In genomic region chr2:7795358-7796199, GRCh38 we compare ENCODE assay signal across 11 cellular contexts.
DNase-seq lines count a peak whose midpoint lies in the region; ATAC-seq and TF ChIP-seq lines count a peak whose summit lies in the region.
"Had no signal": no experiment of that assay in that cellular context is flagged by ENCODE, and none has a peak within 500 bp of the region (broad histone marks: within the 10 kb centered on the region; RNA-seq: fewer than 3 reads in every experiment).

No MANE protein-coding gene starts in this region.

- H3K4me1 ChIP-seq in adipocyte (ENCODE audit: control insufficient read depth, insufficient read depth, low read length) (no peaks in the 10 kb centered on the region), GM23338 (ENCODE audit: insufficient read depth) (no peaks in the 10 kb centered on the region)

- H3K4me1 Mint-ChIP-seq in nephron (peaks cover 21% of the 10 kb centered on the region), GM23338 (peaks cover 2% of the 10 kb centered on the region; the same call in 2 of the 3 replicates), chondrocyte (ENCODE audit: low read depth) (peaks cover 17% of the 10 kb centered on the region)

- H3K9me3 Mint-ChIP-seq in nephron (peaks cover 11% of the 10 kb centered on the region), GM23338 (peaks cover 18% of the 10 kb centered on the region), chondrocyte (ENCODE audit: low read depth) (no peaks in the 10 kb centered on the region)

- H3K9ac ChIP-seq in adipocyte (ENCODE audit: low read length) = no peak overlapping the region

- H3K27me3 Mint-ChIP-seq in nephron (ENCODE audit: low read depth) = no peaks in the 10 kb centered on the region
- no peaks in the 10 kb centered on the region for H3K27me3 Mint-ChIP-seq in GM23338 (ENCODE audit: insufficient read depth, low read depth, poor library complexity)
- peaks cover 4% of the 10 kb centered on the region for H3K27me3 Mint-ChIP-seq in chondrocyte (ENCODE audit: low read depth)

- H3K79me2 ChIP-seq in GM23338 (replicated peaks; ENCODE audit: insufficient read depth) = no peaks in the 10 kb centered on the region

- H3K9me3 ChIP-seq in adipocyte (ENCODE audit: control insufficient read depth, low read length) = no peaks in the 10 kb centered on the region

- H3K9me2 ChIP-seq in GM23338 (ENCODE audit: insufficient read depth) = peaks cover 23% of the 10 kb centered on the region; the same call in 1 of the 2 replicates

- H3K36me3 ChIP-seq in adipocyte (ENCODE audit: control insufficient read depth, insufficient read depth, low read length, severe bottlenecking) (no peaks in the 10 kb centered on the region), GM23338 (ENCODE audit: insufficient read depth) (0 out of 2 replicates have a peak, but pooled peaks cover 4% of the 10 kb centered on the region)

- H2AFZ ChIP-seq in GM23338 = no peak overlapping the region

- no peaks in the 10 kb centered on the region for H3F3A ChIP-seq in GM23338 (replicated peaks; ENCODE audit: low read depth)

- TF ChIP-seq CTCF in nephron (IDR thresholded peaks at IDR 0.05; ENCODE audit: unreplicated experiment in 3 of 3) = no peak
- no peak for TF ChIP-seq CTCF in GM23338 (conservative IDR thresholded peaks at IDR 0.05; ENCODE audit: low read depth in 2 of 2)
- no peak for TF ChIP-seq CTCF in chondrocyte (IDR thresholded peaks at IDR 0.05)

- no peaks in the 10 kb centered on the region for H3K36me3 Mint-ChIP-seq in nephron (ENCODE audit: low read depth)
- peaks cover 18% of the 10 kb centered on the region for H3K36me3 Mint-ChIP-seq in GM23338 (ENCODE audit: low read depth)
- no peaks in the 10 kb centered on the region for H3K36me3 Mint-ChIP-seq in chondrocyte (ENCODE audit: low read depth)

- peak overlapping the region; percentile 34 to 85 (median 38) for H3K27ac Mint-ChIP-seq in nephron
- no peak overlapping the region for H3K27ac Mint-ChIP-seq in GM23338
- no peak overlapping the region for H3K27ac Mint-ChIP-seq in chondrocyte (ENCODE audit: unreplicated experiment)

- H3K27me3 ChIP-seq in adipocyte (replicated peaks; ENCODE audit: control insufficient read depth, insufficient read depth, low read length) (no peaks in the 10 kb centered on the region), GM23338 (ENCODE audit: insufficient read depth) (no peaks in the 10 kb centered on the region)

- no peak overlapping the region for H3K4me3 ChIP-seq in adipocyte (ENCODE audit: low read length)
- no peak overlapping the region for H3K4me3 ChIP-seq in GM23338

- H3K4me3 Mint-ChIP-seq in nephron (no peak overlapping the region), GM23338 (no peak overlapping the region), chondrocyte (ENCODE audit: unreplicated experiment) (no peak overlapping the region)

- no peak overlapping the region for H3K27ac ChIP-seq in GM23338 (ENCODE audit: low read depth)
- H3K27ac ChIP-seq: 22Rv1 had no signal

- peak; percentile 30 for DNase-seq in DMS53 (lab: John Stamatoyannopoulos, UW)
- DNase-seq in DMS53 treated with DMSO at 0.1 percent for 48 hours (lab: John Stamatoyannopoulos, UW; ENCODE audit: unreplicated experiment) = no peak
- peak; percentile 42 for DNase-seq in NCI-H2029 treated with DMSO at 0.1 percent for 48 hours (lab: John Stamatoyannopoulos, UW)
- DNase-seq in adipocyte (ENCODE audit: low read depth) = peak; percentile 55
- DNase-seq in GM23338 (ENCODE audit: low spot score) = no peak
- DNase-seq in chondrocyte (ENCODE audit: low spot score) = no peak
- DNase-seq: effector memory CD4-positive, alpha-beta T cell; kidney glomerular epithelial cell had no signal

- H4K20me1 ChIP-seq in GM23338 (replicated peaks; ENCODE audit: insufficient read depth) = no peaks in the 10 kb centered on the region

- no peak overlapping the region for H3K4me2 ChIP-seq in GM23338

- ATAC-seq in GM23338 (no peak), HG03097 (IDR thresholded peaks at IDR 0.05; ENCODE audit: low FRiP score, unreplicated experiment) (no peak)

TF ChIP-seq in GM23338, 12 proteins besides CTCF, POLR2A, EP300 and RAD21 (continues in another document):
- TF ChIP-seq ZNF114 (CRISPR knock-in tag; IDR thresholded peaks at IDR 0.05) = no peak
- no peak for TF ChIP-seq NANOG (IDR thresholded peaks at IDR 0.05; ENCODE audit: borderline replicate concordance)
- no peak for TF ChIP-seq ETS1 (IDR thresholded peaks at IDR 0.05)
- TF ChIP-seq EZH2 (IDR thresholded peaks at IDR 0.05; ENCODE audit: low read depth, unreplicated experiment) = no peak
- no peak for TF ChIP-seq JUNB (IDR thresholded peaks at IDR 0.05; ENCODE audit: unreplicated experiment)
- no peak for TF ChIP-seq ZNF331 (CRISPR knock-in tag; IDR thresholded peaks at IDR 0.05; ENCODE audit: low read depth)
- TF ChIP-seq EZH2phosphoT487 (IDR thresholded peaks at IDR 0.05; ENCODE audit: unreplicated experiment) = no peak
- no peak for TF ChIP-seq REST (IDR thresholded peaks at IDR 0.05; ENCODE audit: unreplicated experiment)

Comparison
In these comparisons a context has a peak if more than half of its experiments do, and no peak if none do; other contexts are left out.
1. DNase-seq: peak in DMS53 (single experiment), NCI-H2029 treated with DMSO at 0.1 percent for 48 hours (single experiment) and adipocyte (single experiment); none in DMS53 treated with DMSO at 0.1 percent for 48 hours (single experiment), GM23338 (single experiment) and chondrocyte (single experiment).
2. H3K27ac Mint-ChIP-seq: peak in nephron (3 of 3); none in GM23338 (single experiment) and chondrocyte (single experiment).